ENCODE assay signal across 8 cellular contexts in the genomic region with DNA sequence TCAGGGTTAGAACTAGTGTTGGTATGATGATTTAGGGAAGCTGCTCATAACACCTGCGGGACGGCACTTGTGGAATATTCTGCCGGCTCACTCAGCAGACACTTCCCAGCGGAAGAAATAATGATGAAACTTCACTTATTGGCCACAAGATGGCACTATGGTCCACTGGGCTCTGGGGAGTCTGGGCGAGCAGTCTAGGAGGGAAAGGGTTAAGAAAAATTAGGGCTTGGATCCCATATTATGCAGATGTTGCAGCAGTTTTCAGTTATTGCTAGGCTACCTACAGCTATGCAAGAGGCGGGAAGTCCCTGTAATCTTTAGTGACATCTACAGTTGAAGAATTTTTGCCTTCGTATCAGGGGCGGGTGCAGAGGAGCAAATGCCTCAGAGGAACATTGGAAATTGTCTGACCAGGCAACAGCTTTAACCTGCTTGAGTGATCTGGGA.
DNase-seq lines count a peak whose midpoint lies in the region; ATAC-seq and TF ChIP-seq lines count a peak whose summit lies in the region.

No MANE protein-coding gene starts in this region.

- no peak for DNase-seq in AG04449 (ENCODE audit: low read depth, low spot score)
- peak; percentile 11 for DNase-seq in GM10266 (ENCODE audit: extremely low spot score)
- DNase-seq in OCI-LY7 (ENCODE audit: low spot score) = peak; percentile 35
- peak; percentile 51 for DNase-seq in dedifferentiated amniotic fluid mesenchymal stem cell (ENCODE audit: extremely low spot score)
- no peak for DNase-seq in stimulated activated CD4-positive, alpha-beta T cell treated with anti-CD3 and anti-CD28 coated beads, Interleukin-4, amount 100 ng/mL, for 1 hour
- no peak for DNase-seq in stimulated activated CD4-positive, alpha-beta T cell treated with anti-CD3 and anti-CD28 coated beads, Interleukin-4, amount 100 ng/mL, for 4 hours

- TF ChIP-seq CTCF in AG04449 (IDR thresholded peaks at IDR 0.05; ENCODE audit: insufficient read depth, low read length, missing control alignments) = peak; percentile 73
- peak; percentile 80 for TF ChIP-seq CTCF in GM10266 (IDR thresholded peaks at IDR 0.05; ENCODE audit: control insufficient read depth, insufficient read depth, low read depth, missing control alignments)
- TF ChIP-seq CTCF in OCI-LY7 (conservative IDR thresholded peaks at IDR 0.05; ENCODE audit: low read length) = peak; percentile 89

- no peak overlapping the region for H3K27ac ChIP-seq in OCI-LY7 (ENCODE audit: low read depth, low read length, poor library complexity, severe bottlenecking)
- H3K27ac ChIP-seq in mucosa of rectum (ENCODE audit: low read depth in 2 of 2, low read length in 2 of 2) = no peak overlapping the region

- H4K20me1 ChIP-seq in OCI-LY7 (ENCODE audit: insufficient read depth, low read length) = no peaks in the 10 kb centered on the region

- ATAC-seq in HG02759 (IDR thresholded peaks at IDR 0.05; ENCODE audit: unreplicated experiment) = peak; percentile 70

- H3K9ac ChIP-seq in mucosa of rectum (ENCODE audit: low read depth in 1 of 2, low read length in 2 of 2) = peak overlapping the region in 1 of 2 donors; percentile 6

- POLR2A ChIA-PET in AG04449 (lab: Yijun Ruan, JAX) (no interaction called here), OCI-LY7 (lab: Charles Lee) (interaction anchor here (0.5 kb wide), 1 partner anchor 299 kb away, joined by 3 read pairs; no protein-coding TSS in a partner anchor)

- intact Hi-C loops in OCI-LY7 (cut with micrococcal nuclease; ENCODE audit: unreplicated experiment) = no loop called here

- H3K4me3 ChIP-seq in AG04449 (ENCODE audit: low read depth, low read length) (no peak overlapping the region), OCI-LY7 (ENCODE audit: low read depth, low read length, poor library complexity, severe bottlenecking) (no peak overlapping the region), mucosa of rectum (ENCODE audit: low read length in 2 of 2) (peak overlapping the region; percentile 26 to 41)

- H3K36me3 ChIP-seq in OCI-LY7 (ENCODE audit: insufficient read depth, low read length) (no peaks in the 10 kb centered on the region), mucosa of rectum (ENCODE audit: control insufficient read depth in 2 of 2, insufficient read depth in 2 of 2, low read length in 2 of 2) (no peaks in the 10 kb centered on the region)

- no peaks in the 10 kb centered on the region for H3K27me3 ChIP-seq in mucosa of rectum (ENCODE audit: control insufficient read depth in 2 of 2, insufficient read depth in 2 of 2, low read length in 2 of 2)

- CTCF ChIA-PET in AG04449 (lab: Yijun Ruan, JAX) (interaction anchor here (0.8 to 65.6 kb wide), 44 partner anchors 10 to 507 kb away, joined by 3 to 2267 read pairs (median 5); no protein-coding TSS in a partner anchor), OCI-LY7 (lab: Charles Lee; ENCODE audit: unreplicated experiment) (no interaction called here)

- no TSS peak for BruUV-seq in OCI-LY7 (replicated peaks; lab: Mats Ljungman, UMichigan)

- no peaks in the 10 kb centered on the region for H3K9me2 ChIP-seq in OCI-LY7 (ENCODE audit: insufficient read depth, low read length)

- H3K4me1 ChIP-seq in OCI-LY7 (ENCODE audit: insufficient read depth, low read length, poor library complexity, severe bottlenecking) = no peaks in the 10 kb centered on the region
- peaks cover 11 to 25% of the 10 kb centered on the region in 2 donors for H3K4me1 ChIP-seq in mucosa of rectum (ENCODE audit: control insufficient read depth in 2 of 2, insufficient read depth in 2 of 2, low read length in 2 of 2)

- H3K9me3 ChIP-seq in OCI-LY7 (ENCODE audit: low read length) (no peaks in the 10 kb centered on the region), mucosa of rectum (ENCODE audit: control insufficient read depth in 2 of 2, low read length in 2 of 2) (no peaks in the 10 kb centered on the region)

- no peak overlapping the region for H3K4me2 ChIP-seq in OCI-LY7 (ENCODE audit: low read length)

- H2AFZ ChIP-seq in OCI-LY7 (ENCODE audit: low read length) = no peak overlapping the region

- H3K79me2 ChIP-seq in OCI-LY7 (ENCODE audit: insufficient read depth, low read depth, low read length) = no peaks in the 10 kb centered on the region

Comparison
In these comparisons a context has a peak if more than half of its experiments do, and no peak if none do; other contexts are left out.
1. DNase-seq: peak in GM10266 (single experiment), OCI-LY7 (single experiment) and dedifferentiated amniotic fluid mesenchymal stem cell (single experiment); none in AG04449 (single experiment), stimulated activated CD4-positive, alpha-beta T cell treated with anti-CD3 and anti-CD28 coated beads, Interleukin-4, amount 100 ng/mL, for 1 hour (single experiment) and stimulated activated CD4-positive, alpha-beta T cell treated with anti-CD3 and anti-CD28 coated beads, Interleukin-4, amount 100 ng/mL, for 4 hours (0 of 2).
2. H3K4me3 ChIP-seq: peak in mucosa of rectum (2 of 2); none in AG04449 (single experiment) and OCI-LY7 (single experiment).
3. Peak in every context shown above with its lines, with median percentiles within 50 percentile points of each other: CTCF ChIP-seq.